Comparison of ENCODE assay signal across 1 cellular context in the genomic region with DNA sequence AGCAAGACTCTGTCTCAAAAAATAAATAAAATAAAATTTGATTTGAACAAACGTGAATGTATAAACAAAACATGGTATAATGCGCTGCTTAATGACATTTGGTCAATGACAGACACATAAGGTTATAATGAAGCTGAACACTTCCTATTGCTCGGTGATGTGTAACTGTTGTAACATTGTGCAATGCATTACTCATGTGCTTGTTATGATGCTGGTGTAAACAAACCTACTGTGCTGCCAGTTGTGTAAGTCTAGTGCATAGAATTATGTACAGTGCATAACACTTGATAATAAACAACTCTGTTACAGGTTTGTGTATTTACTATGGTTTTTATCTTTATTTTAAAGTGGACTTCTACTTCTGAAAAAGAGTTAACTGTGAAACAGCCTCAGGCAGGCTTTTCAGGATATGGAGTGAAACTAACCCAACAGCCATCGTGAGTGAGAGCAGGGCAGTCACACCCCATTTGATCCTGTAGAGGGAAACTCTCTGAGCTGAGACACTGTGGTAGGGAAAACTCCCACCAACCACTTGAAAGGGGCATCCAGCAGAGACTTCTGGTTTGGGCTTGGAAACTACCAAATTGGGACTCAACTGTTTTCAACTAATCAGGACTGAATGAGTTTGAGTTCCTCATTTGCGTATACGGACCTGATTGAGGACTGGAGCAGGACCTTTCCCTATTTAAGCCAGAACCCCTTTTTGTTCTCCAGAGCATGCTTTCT.
TF ChIP-seq lines count a peak whose summit lies in the region.

No MANE protein-coding gene starts in this region.

TF ChIP-seq in HepG2, 621 proteins besides CTCF, POLR2A, EP300 and RAD21 (continued from another document and continues in another):
- TF ChIP-seq PRDM15 (CRISPR knock-in tag; IDR thresholded peaks at IDR 0.05) (no peak), WIZ (CRISPR knock-in tag; IDR thresholded peaks at IDR 0.05) (no peak), ZSCAN5A (CRISPR knock-in tag; IDR thresholded peaks at IDR 0.05; ENCODE audit: borderline replicate concordance) (no peak), AGO1 (IDR thresholded peaks at IDR 0.05; ENCODE audit: low read depth, low read length, poor library complexity, severe bottlenecking) (no peak), KLF9 (CRISPR knock-in tag; IDR thresholded peaks at IDR 0.05; ENCODE audit: low read depth) (no peak), ZSCAN31 (CRISPR knock-in tag; IDR thresholded peaks at IDR 0.05; ENCODE audit: low read depth) (no peak), HMGXB4 (CRISPR knock-in tag; IDR thresholded peaks at IDR 0.05; ENCODE audit: borderline replicate concordance in 1 of 2, low read depth in 1 of 2) (no peak), THAP11 (CRISPR knock-in tag; IDR thresholded peaks at IDR 0.05) (peak; percentile 56; the same call in 1 of the 2 replicates), ZNF569 (CRISPR knock-in tag; IDR thresholded peaks at IDR 0.05; ENCODE audit: borderline replicate concordance) (no peak), MZF1 (CRISPR knock-in tag; IDR thresholded peaks at IDR 0.05; ENCODE audit: borderline replicate concordance) (no peak), KAT8 (CRISPR knock-in tag; IDR thresholded peaks at IDR 0.05) (peak; percentile 28; the same call in 1 of the 2 replicates), ZNF740 (CRISPR knock-in tag; IDR thresholded peaks at IDR 0.05) (no peak), NFE2 (CRISPR knock-in tag; IDR thresholded peaks at IDR 0.05) (no peak), SKIL (CRISPR knock-in tag; IDR thresholded peaks at IDR 0.05; ENCODE audit: borderline replicate concordance) (no peak), MAFF (IDR thresholded peaks at IDR 0.05; ENCODE audit: low read depth, low read length) (no peak), MYC (CRISPR knock-in tag; IDR thresholded peaks at IDR 0.05; ENCODE audit: borderline replicate concordance) (no peak), MED1 (CRISPR knock-in tag; IDR thresholded peaks at IDR 0.05) (0 out of 2 replicates have a peak, but pooled peaks have one; percentile 22), ASH2L (IDR thresholded peaks at IDR 0.05; ENCODE audit: insufficient read length, low read depth, low read length) (peak; percentile 24), HHEX (CRISPR knock-in tag; IDR thresholded peaks at IDR 0.05) (no peak), ZNF768 (CRISPR knock-in tag; IDR thresholded peaks at IDR 0.05) (no peak), BORCS8-MEF2B (CRISPR knock-in tag; IDR thresholded peaks at IDR 0.05) (no peak), ZNF274 (CRISPR knock-in tag; IDR thresholded peaks at IDR 0.05) (no peak), ZNF678 (CRISPR knock-in tag; IDR thresholded peaks at IDR 0.05) (no peak), GMEB2 (CRISPR knock-in tag; IDR thresholded peaks at IDR 0.05; ENCODE audit: low read depth) (no peak), NR2C2 (CRISPR knock-in tag; IDR thresholded peaks at IDR 0.05; ENCODE audit: borderline replicate concordance) (0 out of 2 replicates have a peak, but pooled peaks have one; percentile 23), MIER3 (CRISPR knock-in tag; IDR thresholded peaks at IDR 0.05; ENCODE audit: borderline replicate concordance) (peak; percentile 36; the same call in 1 of the 2 replicates), PRDM10 (CRISPR knock-in tag; IDR thresholded peaks at IDR 0.05; ENCODE audit: low read depth) (no peak), SP1 (IDR thresholded peaks at IDR 0.05) (no peak), SP1 (CRISPR knock-in tag; IDR thresholded peaks at IDR 0.05) (no peak), TCF7 (IDR thresholded peaks at IDR 0.05; ENCODE audit: low read depth) (no peak), SMYD3 (CRISPR knock-in tag; IDR thresholded peaks at IDR 0.05) (no peak), ZNF709 (CRISPR knock-in tag; IDR thresholded peaks at IDR 0.05) (no peak), SCMH1 (CRISPR knock-in tag; IDR thresholded peaks at IDR 0.05; ENCODE audit: borderline replicate concordance) (no peak), ZFY (CRISPR knock-in tag; IDR thresholded peaks at IDR 0.05) (no peak), CSRNP2 (CRISPR knock-in tag; conservative IDR thresholded peaks at IDR 0.05; ENCODE audit: low read depth) (no peak)
- TF ChIP-seq, protein P1, sequence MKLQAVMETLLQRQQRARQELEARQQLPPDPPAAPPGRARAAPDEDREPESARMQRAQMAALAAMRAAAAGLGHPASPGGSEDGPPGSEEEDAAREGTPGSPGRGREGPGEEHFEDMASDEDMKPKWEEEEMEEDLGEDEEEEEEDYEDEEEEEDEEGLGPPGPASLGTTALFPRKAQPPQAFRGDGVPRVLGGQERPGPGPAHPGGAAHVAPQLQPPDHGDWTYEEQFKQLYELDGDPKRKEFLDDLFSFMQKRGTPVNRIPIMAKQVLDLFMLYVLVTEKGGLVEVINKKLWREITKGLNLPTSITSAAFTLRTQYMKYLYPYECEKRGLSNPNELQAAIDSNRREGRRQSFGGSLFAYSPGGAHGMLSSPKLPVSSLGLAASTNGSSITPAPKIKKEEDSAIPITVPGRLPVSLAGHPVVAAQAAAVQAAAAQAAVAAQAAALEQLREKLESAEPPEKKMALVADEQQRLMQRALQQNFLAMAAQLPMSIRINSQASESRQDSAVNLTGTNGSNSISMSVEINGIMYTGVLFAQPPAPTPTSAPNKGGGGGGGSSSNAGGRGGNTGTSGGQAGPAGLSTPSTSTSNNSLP (IDR thresholded peaks at IDR 0.05; ENCODE audit: low read depth, low read length), result 0 out of 2 replicates have a peak, but pooled peaks have one; percentile 47
- TF ChIP-seq, protein P2, sequence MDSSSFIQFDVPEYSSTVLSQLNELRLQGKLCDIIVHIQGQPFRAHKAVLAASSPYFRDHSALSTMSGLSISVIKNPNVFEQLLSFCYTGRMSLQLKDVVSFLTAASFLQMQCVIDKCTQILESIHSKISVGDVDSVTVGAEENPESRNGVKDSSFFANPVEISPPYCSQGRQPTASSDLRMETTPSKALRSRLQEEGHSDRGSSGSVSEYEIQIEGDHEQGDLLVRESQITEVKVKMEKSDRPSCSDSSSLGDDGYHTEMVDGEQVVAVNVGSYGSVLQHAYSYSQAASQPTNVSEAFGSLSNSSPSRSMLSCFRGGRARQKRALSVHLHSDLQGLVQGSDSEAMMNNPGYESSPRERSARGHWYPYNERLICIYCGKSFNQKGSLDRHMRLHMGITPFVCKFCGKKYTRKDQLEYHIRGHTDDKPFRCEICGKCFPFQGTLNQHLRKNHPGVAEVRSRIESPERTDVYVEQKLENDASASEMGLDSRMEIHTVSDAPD (CRISPR knock-in tag; IDR thresholded peaks at IDR 0.05), result no peak
